1 cellular context compared by ENCODE assay signal in the genomic region with DNA sequence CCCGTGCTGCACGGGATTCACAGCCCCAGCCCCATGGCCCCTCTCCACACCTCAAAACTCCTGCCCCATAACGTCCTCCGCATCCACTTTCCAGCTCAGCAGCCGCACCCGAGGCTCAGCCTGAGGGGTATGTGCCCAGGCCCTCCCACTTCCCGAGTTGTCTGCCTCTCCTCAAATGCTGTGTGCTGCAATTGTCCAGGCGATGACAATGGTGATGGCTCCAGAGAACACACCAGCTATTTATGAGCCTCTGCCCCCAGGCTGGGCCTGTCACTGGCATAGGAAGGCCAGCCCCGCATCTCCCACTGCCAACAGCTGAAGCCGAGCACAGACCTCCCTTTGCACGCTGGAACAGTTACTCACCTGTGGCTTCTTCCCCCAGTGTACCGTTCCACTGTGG.
TF ChIP-seq lines count a peak whose summit lies in the region.

No MANE protein-coding gene starts in this region.

TF ChIP-seq in HepG2, 621 proteins besides CTCF, POLR2A, EP300 and RAD21:
- TF ChIP-seq TAF15 (IDR thresholded peaks at IDR 0.05; ENCODE audit: low read depth, low read length, poor library complexity, severe bottlenecking) (no peak), ZNF607 (CRISPR knock-in tag; IDR thresholded peaks at IDR 0.05; ENCODE audit: borderline replicate concordance) (no peak), ZBTB3 (CRISPR knock-in tag; IDR thresholded peaks at IDR 0.05; ENCODE audit: borderline replicate concordance, low read depth) (no peak), CBX5 (CRISPR knock-in tag; IDR thresholded peaks at IDR 0.05; ENCODE audit: borderline replicate concordance) (no peak), KDM4B (CRISPR knock-in tag; IDR thresholded peaks at IDR 0.05) (no peak), TERF1 (CRISPR knock-in tag; IDR thresholded peaks at IDR 0.05) (no peak), JUN (CRISPR knock-in tag; IDR thresholded peaks at IDR 0.05) (no peak), RAD51 (IDR thresholded peaks at IDR 0.05; ENCODE audit: borderline replicate concordance) (no peak)
